In the genomic region with DNA sequence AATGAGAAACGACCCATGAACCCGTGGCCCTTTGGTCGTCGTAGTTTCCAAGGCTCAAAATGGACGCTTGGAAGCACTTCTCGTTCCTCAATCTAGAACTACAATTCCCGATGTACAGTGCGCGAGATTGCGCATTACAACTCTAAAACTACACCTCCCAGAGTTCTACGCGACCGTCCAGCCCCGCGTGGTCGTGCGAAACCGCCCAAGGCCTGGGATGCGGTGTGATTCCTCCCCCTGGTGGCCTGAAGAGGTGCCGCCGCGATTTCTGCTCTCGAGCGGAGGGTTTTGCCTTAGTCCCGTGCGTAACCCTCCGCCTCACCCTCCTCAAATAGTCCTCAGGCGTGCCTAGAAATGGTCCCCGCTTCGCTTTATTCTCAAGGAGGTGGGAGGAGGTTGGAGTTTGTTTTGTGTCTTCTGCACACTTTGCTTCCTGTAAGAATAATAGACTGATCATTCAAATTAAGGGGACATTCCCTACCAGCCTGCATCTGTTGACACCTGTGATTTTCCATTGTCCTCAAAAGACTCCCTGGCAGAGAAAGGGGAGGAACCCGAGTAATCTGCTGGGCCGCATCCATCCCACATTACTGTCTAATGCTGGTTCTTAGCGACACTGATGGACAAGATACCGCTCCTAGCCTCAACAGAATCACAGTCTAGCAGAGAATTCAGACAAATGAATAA, we compare ENCODE assay signal across 8 cellular contexts. TPM values are rescaled to one million over a fixed set of nuclear protein-coding genes. Genes with fewer than 3 reads are reported as not detected.
A peak's percentile ranks its signal among the peaks of the same experiment; 100 is the strongest.
DNase-seq lines count a peak whose midpoint lies in the region; ATAC-seq and TF ChIP-seq lines count a peak whose summit lies in the region.

No MANE protein-coding gene starts in this region.

- TF ChIP-seq CTCF in GM10248 (IDR thresholded peaks at IDR 0.05; ENCODE audit: control extremely low read depth, extremely low read depth, low read depth, missing control alignments) (peak; percentile 97), ovary (IDR thresholded peaks at IDR 0.05) (peak; percentile 99), tibial artery (IDR thresholded peaks at IDR 0.05) (peak; percentile 92 to 100)

- no peaks in the 10 kb centered on the region for H3K27me3 Mint-ChIP-seq in activated naive CD8-positive, alpha-beta T cell treated with anti-CD3 and anti-CD28 coated beads for 36 hours

- CTCF ChIA-PET in GM10248 (lab: Yijun Ruan, JAX) = interaction anchor here (0.6 to 14.0 kb wide), 46 partner anchors 10 to 236 kb away, joined by 3 to 357 read pairs (median 4); a partner anchor contains a TSS

- DNase-seq in GM10248 (ENCODE audit: extremely low spot score) = peak; percentile 93
- peak; percentile 100 for DNase-seq in NCI-H1092 (lab: John Stamatoyannopoulos, UW)
- DNase-seq in activated naive CD8-positive, alpha-beta T cell treated with anti-CD3 and anti-CD28 coated beads for 36 hours = peak; percentile 95
- peak; percentile 99 for DNase-seq in Right ventricle myocardium inferior (ENCODE audit: missing footprints)
- peak; percentile 96 to 98 (median 97) for DNase-seq in ovary
- DNase-seq in tibial artery = peak; percentile 97 to 98

- peak overlapping the region; percentile 98 for H3K27ac Mint-ChIP-seq in activated naive CD8-positive, alpha-beta T cell treated with anti-CD3 and anti-CD28 coated beads for 36 hours

- H3K4me1 Mint-ChIP-seq in activated naive CD8-positive, alpha-beta T cell treated with anti-CD3 and anti-CD28 coated beads for 36 hours = peaks cover 21% of the 10 kb centered on the region

- intact Hi-C loops in Right ventricle myocardium inferior (cut with DNase I) = loop anchor here (1.0 to 5.0 kb wide), 3 partner anchors 103 to 176 kb away; no protein-coding TSS in a partner anchor
- intact Hi-C loops in ovary (cut with DNase I) = loop anchor here (5.0 to 10.0 kb wide), 6 partner anchors 91 to 383 kb away; a partner anchor contains a TSS
- intact Hi-C loops in tibial artery (cut with DNase I; ENCODE audit: low total_unique reads) = loop anchor here (5.0 to 10.0 kb wide), 2 partner anchors 176 to 383 kb away; a partner anchor contains a TSS

- H3K9me3 Mint-ChIP-seq in activated naive CD8-positive, alpha-beta T cell treated with anti-CD3 and anti-CD28 coated beads for 36 hours = no peaks in the 10 kb centered on the region

- peak overlapping the region; percentile 97 for H3K4me3 Mint-ChIP-seq in activated naive CD8-positive, alpha-beta T cell treated with anti-CD3 and anti-CD28 coated beads for 36 hours

- peaks cover 2% of the 10 kb centered on the region for H3K36me3 Mint-ChIP-seq in activated naive CD8-positive, alpha-beta T cell treated with anti-CD3 and anti-CD28 coated beads for 36 hours

- TF ChIP-seq EP300 in ovary (IDR thresholded peaks at IDR 0.05) = no peak

- WGBS in ovary, 3 donors = 1% methylated on average over 34 of the region's 34 CpGs

- TF ChIP-seq POLR2A in ovary (IDR thresholded peaks at IDR 0.05) = peak; percentile 37

- POLR2A ChIA-PET in GM10248 (lab: Yijun Ruan, JAX) = interaction anchor here (0.9 to 1.6 kb wide), 4 partner anchors 10 to 157 kb away, joined by 3 to 7 read pairs (median 4); no protein-coding TSS in a partner anchor

- peak; percentile 93 for ATAC-seq in HG02610 (IDR thresholded peaks at IDR 0.05; ENCODE audit: unreplicated experiment)
- ATAC-seq in SK-N-SH treated with all-trans-retinoic acid at 6 μM for 48 hours = peak; percentile 99
- ATAC-seq in Right ventricle myocardium inferior = peak; percentile 100

- no peak overlapping the region for H3K27ac ChIP-seq in ovary
- peak overlapping the region; percentile 79 to 81 for H3K27ac ChIP-seq in tibial artery

- H3K4me3 ChIP-seq in ovary (peak overlapping the region; percentile 69), tibial artery (peak overlapping the region; percentile 63 to 71)

- H3K36me3 ChIP-seq in ovary (no peaks in the 10 kb centered on the region), tibial artery (no peaks in the 10 kb centered on the region)

- peaks cover 6% of the 10 kb centered on the region for H3K4me1 ChIP-seq in ovary (ENCODE audit: insufficient read depth)
- H3K4me1 ChIP-seq in tibial artery = peaks cover 0 to 20% (median 11%) of the 10 kb centered on the region in 4 donors

- H3K27me3 ChIP-seq in ovary (no peaks in the 10 kb centered on the region), tibial artery (no peaks in the 10 kb centered on the region)

- H3K9me3 ChIP-seq in ovary = no peaks in the 10 kb centered on the region
- H3K9me3 ChIP-seq in tibial artery = no peaks in the 10 kb centered on the region

TF ChIP-seq in SK-N-SH treated with all-trans-retinoic acid at 6 μM for 48 hours, 23 proteins besides CTCF, POLR2A, EP300 and RAD21 (continues in another document):
- TF ChIP-seq TCF4 (CRISPR knock-in tag; IDR thresholded peaks at IDR 0.05; ENCODE audit: borderline replicate concordance) = peak; percentile 48; the same call in 1 of the 2 replicates
- TF ChIP-seq PPARA (CRISPR knock-in tag; IDR thresholded peaks at IDR 0.05; ENCODE audit: borderline replicate concordance) = no peak
- TF ChIP-seq OSR1 (CRISPR knock-in tag; IDR thresholded peaks at IDR 0.05) = no peak
- TF ChIP-seq ARNTL (CRISPR knock-in tag; IDR thresholded peaks at IDR 0.05; ENCODE audit: borderline replicate concordance, low read depth) = no peak
- no peak for TF ChIP-seq GLIS3 (CRISPR knock-in tag; IDR thresholded peaks at IDR 0.05)
- TF ChIP-seq ISL1 (CRISPR knock-in tag; IDR thresholded peaks at IDR 0.05) = no peak
- TF ChIP-seq TOX (CRISPR knock-in tag; IDR thresholded peaks at IDR 0.05; ENCODE audit: borderline replicate concordance) = no peak
- peak; percentile 81 for TF ChIP-seq ZFP3 (CRISPR knock-in tag; IDR thresholded peaks at IDR 0.05)
- TF ChIP-seq, protein P1, sequence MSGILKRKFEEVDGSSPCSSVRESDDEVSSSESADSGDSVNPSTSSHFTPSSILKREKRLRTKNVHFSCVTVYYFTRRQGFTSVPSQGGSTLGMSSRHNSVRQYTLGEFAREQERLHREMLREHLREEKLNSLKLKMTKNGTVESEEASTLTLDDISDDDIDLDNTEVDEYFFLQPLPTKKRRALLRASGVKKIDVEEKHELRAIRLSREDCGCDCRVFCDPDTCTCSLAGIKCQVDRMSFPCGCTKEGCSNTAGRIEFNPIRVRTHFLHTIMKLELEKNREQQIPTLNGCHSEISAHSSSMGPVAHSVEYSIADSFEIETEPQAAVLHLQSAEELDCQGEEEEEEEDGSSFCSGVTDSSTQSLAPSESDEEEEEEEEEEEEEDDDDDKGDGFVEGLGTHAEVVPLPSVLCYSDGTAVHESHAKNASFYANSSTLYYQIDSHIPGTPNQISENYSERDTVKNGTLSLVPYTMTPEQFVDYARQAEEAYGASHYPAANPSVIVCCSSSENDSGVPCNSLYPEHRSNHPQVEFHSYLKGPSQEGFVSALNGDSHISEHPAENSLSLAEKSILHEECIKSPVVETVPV (CRISPR knock-in tag; IDR thresholded peaks at IDR 0.05) = no peak
- TF ChIP-seq ZNF70 (CRISPR knock-in tag; IDR thresholded peaks at IDR 0.05) = no peak
- TF ChIP-seq CSDC2 (CRISPR knock-in tag; IDR thresholded peaks at IDR 0.05) = no peak
- TF ChIP-seq, protein P2, sequence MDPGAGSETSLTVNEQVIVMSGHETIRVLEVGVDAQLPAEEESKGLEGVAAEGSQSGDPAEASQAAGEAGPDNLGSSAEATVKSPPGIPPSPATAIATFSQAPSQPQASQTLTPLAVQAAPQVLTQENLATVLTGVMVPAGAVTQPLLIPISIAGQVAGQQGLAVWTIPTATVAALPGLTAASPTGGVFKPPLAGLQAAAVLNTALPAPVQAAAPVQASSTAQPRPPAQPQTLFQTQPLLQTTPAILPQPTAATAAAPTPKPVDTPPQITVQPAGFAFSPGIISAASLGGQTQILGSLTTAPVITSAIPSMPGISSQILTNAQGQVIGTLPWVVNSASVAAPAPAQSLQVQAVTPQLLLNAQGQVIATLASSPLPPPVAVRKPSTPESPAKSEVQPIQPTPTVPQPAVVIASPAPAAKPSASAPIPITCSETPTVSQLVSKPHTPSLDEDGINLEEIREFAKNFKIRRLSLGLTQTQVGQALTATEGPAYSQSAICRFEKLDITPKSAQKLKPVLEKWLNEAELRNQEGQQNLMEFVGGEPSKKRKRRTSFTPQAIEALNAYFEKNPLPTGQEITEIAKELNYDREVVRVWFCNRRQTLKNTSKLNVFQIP (CRISPR knock-in tag; IDR thresholded peaks at IDR 0.05; ENCODE audit: borderline replicate concordance, low read depth) = no peak; the same call in 1 of the 2 replicates
- TF ChIP-seq ZNF8 (CRISPR knock-in tag; IDR thresholded peaks at IDR 0.05) = no peak; the same call in 1 of the 2 replicates
- TF ChIP-seq SNAI2 (CRISPR knock-in tag; IDR thresholded peaks at IDR 0.05) = 0 out of 2 replicates have a peak, but pooled peaks have one; percentile 40
- 0 out of 2 replicates have a peak, but pooled peaks have one; percentile 55 for TF ChIP-seq RARB (CRISPR knock-in tag; IDR thresholded peaks at IDR 0.05)
- TF ChIP-seq, protein P3, sequence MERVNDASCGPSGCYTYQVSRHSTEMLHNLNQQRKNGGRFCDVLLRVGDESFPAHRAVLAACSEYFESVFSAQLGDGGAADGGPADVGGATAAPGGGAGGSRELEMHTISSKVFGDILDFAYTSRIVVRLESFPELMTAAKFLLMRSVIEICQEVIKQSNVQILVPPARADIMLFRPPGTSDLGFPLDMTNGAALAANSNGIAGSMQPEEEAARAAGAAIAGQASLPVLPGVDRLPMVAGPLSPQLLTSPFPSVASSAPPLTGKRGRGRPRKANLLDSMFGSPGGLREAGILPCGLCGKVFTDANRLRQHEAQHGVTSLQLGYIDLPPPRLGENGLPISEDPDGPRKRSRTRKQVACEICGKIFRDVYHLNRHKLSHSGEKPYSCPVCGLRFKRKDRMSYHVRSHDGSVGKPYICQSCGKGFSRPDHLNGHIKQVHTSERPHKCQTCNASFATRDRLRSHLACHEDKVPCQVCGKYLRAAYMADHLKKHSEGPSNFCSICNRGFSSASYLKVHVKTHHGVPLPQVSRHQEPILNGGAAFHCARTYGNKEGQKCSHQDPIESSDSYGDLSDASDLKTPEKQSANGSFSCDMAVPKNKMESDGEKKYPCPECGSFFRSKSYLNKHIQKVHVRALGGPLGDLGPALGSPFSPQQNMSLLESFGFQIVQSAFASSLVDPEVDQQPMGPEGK (CRISPR knock-in tag; IDR thresholded peaks at IDR 0.05; ENCODE audit: borderline replicate concordance) = peak; percentile 43; the same call in 1 of the 2 replicates

RNA-seq across cellular contexts. Expression of a gene that starts 0.4 kb away (rescaled TPM):
- 1 to 10 TPM; 8.6 to 8.8 TPM for total RNA-seq in activated naive CD8-positive, alpha-beta T cell treated with anti-CD3 and anti-CD28 coated beads for 36 hours
- 9.7 TPM for total RNA-seq in Right ventricle myocardium inferior
- total RNA-seq in ovary = 10 to 100 TPM in 1 of 7 donors, 1 to 10 TPM in 6; 4.6 to 10.2 (median 6.1) TPM
- 10 to 100 TPM in 1 of 2 donors, 1 to 10 TPM in 1; 3.4 to 12.1 TPM for polyA plus RNA-seq in ovary

RNA-seq across cellular contexts. Expression of a gene that starts 23.4 kb away (rescaled TPM):
- total RNA-seq in activated naive CD8-positive, alpha-beta T cell treated with anti-CD3 and anti-CD28 coated beads for 36 hours = not detected
- 11.2 TPM for total RNA-seq in Right ventricle myocardium inferior
- 1 to 10 TPM; 1.7 to 4.5 (median 3.7) TPM for total RNA-seq in ovary
- 1 to 10 TPM in 1 of 2 donors, under 1 TPM in 1; 0.47 to 1.5 TPM for polyA plus RNA-seq in ovary

RNA-seq across cellular contexts. Expression of a gene that starts 47.7 kb away (rescaled TPM):
- not detected for total RNA-seq in activated naive CD8-positive, alpha-beta T cell treated with anti-CD3 and anti-CD28 coated beads for 36 hours
- total RNA-seq in Right ventricle myocardium inferior = 4.0 TPM
- total RNA-seq in ovary = under 1 TPM in 4 of 7 donors, not detected in 3; 0.11 to 0.80 (median 0.17) TPM
- polyA plus RNA-seq in ovary = not detected

Comparison
In these comparisons a context has a peak if more than half of its experiments do, and no peak if none do; other contexts are left out.
1. H3K27ac ChIP-seq: peak in tibial artery (2 of 2); none in ovary (0 of 2).
2. Peak in every context shown above with its lines, with median percentiles within 50 percentile points of each other: DNase-seq, CTCF ChIP-seq and ATAC-seq.